ENCODE assay signal across 8 cellular contexts in the genomic region with DNA sequence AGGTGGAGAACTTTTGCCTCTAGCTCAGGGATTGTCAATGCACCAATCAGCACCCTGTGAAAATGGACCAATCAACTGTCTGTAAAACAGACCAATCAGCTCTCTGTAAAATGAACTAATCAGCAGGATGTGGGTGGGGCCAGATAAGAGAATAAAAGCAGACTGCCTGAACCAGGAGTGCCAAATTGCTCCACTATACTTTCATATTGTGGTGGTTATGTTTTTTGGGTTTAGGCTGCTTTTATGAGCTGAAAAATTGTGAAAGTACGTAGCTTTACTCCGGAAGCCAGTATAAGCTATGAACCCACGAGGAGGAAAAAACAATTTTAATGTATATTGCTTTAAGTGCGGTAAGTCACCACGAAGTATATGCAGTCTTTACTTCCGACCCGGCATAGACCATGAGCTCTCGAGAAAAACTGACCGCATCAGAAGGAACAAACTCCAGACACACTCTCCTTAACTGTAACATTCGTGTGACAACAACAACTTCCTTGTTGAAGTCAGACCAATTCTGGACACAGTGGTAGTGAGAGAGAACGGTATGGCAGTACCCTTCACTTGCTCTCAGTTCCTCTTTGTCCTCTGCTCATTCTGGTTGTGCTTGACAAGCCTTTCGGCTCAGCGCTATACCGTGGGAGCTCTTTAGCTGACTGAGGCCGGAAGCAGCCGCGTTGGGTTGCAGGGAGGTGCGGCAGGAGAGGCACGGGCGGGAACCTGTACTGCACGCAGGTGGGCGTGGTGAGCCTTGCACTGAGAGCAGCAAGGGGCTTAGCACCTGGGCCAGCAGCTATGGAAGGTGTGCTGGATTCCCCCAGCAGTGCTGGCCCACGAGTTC.
DNase-seq lines count a peak whose midpoint lies in the region; ATAC-seq and TF ChIP-seq lines count a peak whose summit lies in the region.

No MANE protein-coding gene starts in this region.

- WGBS in esophagus, 2 donors = 71 to 78% methylated on average over 23 of the region's 23 CpGs

- in situ Hi-C loops in G401 (cut with HindIII; ENCODE audit: low sequenced_read_pairs) = no loop called here
- in situ Hi-C loops in brain microvascular endothelial cell (cut with HindIII; ENCODE audit: low pct_ligation_motif_present, low sequenced_read_pairs) = no loop called here

- H3K9me3 ChIP-seq in esophagus (ENCODE audit: control insufficient read depth in 2 of 2, insufficient read depth in 1 of 2, low read depth in 1 of 2, low read length in 1 of 2) = peaks cover 0 to 6% of the 10 kb centered on the region in 2 donors

- no peaks in the 10 kb centered on the region for H3K4me1 ChIP-seq in esophagus (ENCODE audit: control insufficient read depth in 2 of 2, insufficient read depth in 2 of 2, low read length in 1 of 2)

- H3K4me3 ChIP-seq in esophagus (ENCODE audit: low read depth in 1 of 2, low read length in 2 of 2) (no peak overlapping the region), brain microvascular endothelial cell (ENCODE audit: low read depth, low read length) (no peak overlapping the region)

- H3K27me3 ChIP-seq in esophagus (ENCODE audit: control insufficient read depth in 1 of 2, insufficient read depth in 2 of 2, low read length in 2 of 2) (no peaks in the 10 kb centered on the region), brain microvascular endothelial cell (replicated peaks) (no peaks in the 10 kb centered on the region)

- ATAC-seq in GM19351 (IDR thresholded peaks at IDR 0.05; ENCODE audit: unreplicated experiment) = peak; percentile 97
- ATAC-seq in HG03196 (IDR thresholded peaks at IDR 0.05; ENCODE audit: unreplicated experiment) = peak; percentile 99

- DNase-seq in activated CD4-positive, alpha-beta T cell treated with anti-CD3 and anti-CD28 coated beads for 24 hours (ENCODE audit: low read depth in 2 of 2) = peak; percentile 29 to 47
- DNase-seq in stimulated activated CD8-positive, alpha-beta memory T cell treated with anti-CD3 and anti-CD28 coated beads, Interleukin-12 subunit alpha, Interleukin-12 subunit beta, amount 100 ng/mL, for 4 hours (ENCODE audit: low read depth) = peak; percentile 42
- DNase-seq in G401 (ENCODE audit: low spot score) (no peak), RKO (ENCODE audit: low spot score) (no peak), brain microvascular endothelial cell (no peak)

- peak overlapping the region; percentile 0 to 2 for H3K27ac ChIP-seq in esophagus (ENCODE audit: low read depth in 2 of 2, low read length in 1 of 2)
- no peak overlapping the region for H3K27ac ChIP-seq in brain microvascular endothelial cell

- H3K36me3 ChIP-seq in esophagus (ENCODE audit: control insufficient read depth in 2 of 2, insufficient read depth in 2 of 2, low read length in 1 of 2) (no peaks in the 10 kb centered on the region), brain microvascular endothelial cell (replicated peaks) (no peaks in the 10 kb centered on the region)

- TF ChIP-seq CTCF in brain microvascular endothelial cell (IDR thresholded peaks at IDR 0.05; ENCODE audit: low read depth, low read length, missing control alignments) = no peak

Comparison
In these comparisons a context has a peak if more than half of its experiments do, and no peak if none do; other contexts are left out.
1. DNase-seq: peak in activated CD4-positive, alpha-beta T cell treated with anti-CD3 and anti-CD28 coated beads for 24 hours (2 of 2) and stimulated activated CD8-positive, alpha-beta memory T cell treated with anti-CD3 and anti-CD28 coated beads, Interleukin-12 subunit alpha, Interleukin-12 subunit beta, amount 100 ng/mL, for 4 hours (single experiment); none in G401 (single experiment), RKO (single experiment) and brain microvascular endothelial cell (single experiment).